Comparison of ENCODE assay signal across 18 cellular contexts in the genomic region with DNA sequence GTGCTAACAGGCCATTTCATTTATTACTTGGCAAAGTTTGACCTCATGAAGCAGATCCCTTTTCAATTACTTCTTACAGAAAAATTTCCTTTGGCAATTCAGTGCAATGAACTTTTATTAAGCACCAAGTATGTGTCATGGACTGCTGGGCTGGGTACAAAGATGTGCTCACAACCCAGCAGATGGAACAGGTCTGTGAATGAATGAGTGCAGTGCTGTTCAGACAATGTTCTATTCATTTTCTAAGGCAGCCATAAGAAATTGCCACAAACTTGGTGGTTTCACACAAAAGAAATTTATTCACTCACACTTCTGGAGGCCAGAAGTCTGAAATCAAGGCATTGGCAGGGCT.
DNase-seq lines count a peak whose midpoint lies in the region; ATAC-seq and TF ChIP-seq lines count a peak whose summit lies in the region.
"Had no signal": no experiment of that assay in that cellular context is flagged by ENCODE, and none has a peak within 500 bp of the region (broad histone marks: within the 10 kb centered on the region; RNA-seq: fewer than 3 reads in every experiment).

No MANE protein-coding gene starts in this region.

- H3K4me3 Mint-ChIP-seq in CD8-positive, alpha-beta memory T cell = no peak overlapping the region
- H3K4me3 Mint-ChIP-seq: CD4-positive, alpha-beta memory T cell; H9 had no signal

- H3K36me3 Mint-ChIP-seq in CD8-positive, alpha-beta memory T cell = no peaks in the 10 kb centered on the region
- H3K36me3 Mint-ChIP-seq: CD4-positive, alpha-beta memory T cell had no signal

- in situ Hi-C loops in SK-MEL-5 (cut with HindIII; ENCODE audit: low pct_unique_long_range_greater_than_20kb, low sequenced_read_pairs) = no loop called here

- POLR2A ChIA-PET in CD8-positive, alpha-beta memory T cell (lab: Charles Lee) = no interaction called here

- no peak for DNase-seq in heart right ventricle
- DNase-seq in cardiac septum (ENCODE audit: low spot score) = no peak
- DNase-seq in SK-MEL-5 (ENCODE audit: low read depth, low spot score) = peak; percentile 27
- no peak for DNase-seq in left ventricle myocardium superior
- DNase-seq in ureter (ENCODE audit: low spot score) = peak; percentile 13
- DNase-seq in NCI-H524 (lab: John Stamatoyannopoulos, UW) = no peak
- no peak for DNase-seq in CD8-positive, alpha-beta memory T cell
- DNase-seq: C1 segment of cervical spinal cord; CD4-positive, alpha-beta memory T cell; DMS 273 treated with DMSO at 0.1 percent for 48 hours; DMS79; EL; GDM1; GM23248; H9 had no signal

- H3K27ac ChIP-seq in heart right ventricle = no peak overlapping the region
- H3K27ac ChIP-seq in CD8-positive, alpha-beta memory T cell (ENCODE audit: low read depth, low read length) = no peak overlapping the region
- H3K27ac ChIP-seq: GM23248 had no signal

- no peaks in the 10 kb centered on the region for H3K4me1 ChIP-seq in heart right ventricle
- H3K4me1 ChIP-seq in CD8-positive, alpha-beta memory T cell (ENCODE audit: insufficient read depth, low read length) = no peaks in the 10 kb centered on the region

- ATAC-seq in heart right ventricle (peak in 5 of 8 donors; percentile 28 to 75 (median 49)), left ventricle myocardium superior (peak; percentile 53), HG03135 (IDR thresholded peaks at IDR 0.05; ENCODE audit: unreplicated experiment) (no peak)
- ATAC-seq: GM12878, HCT116 had no signal

- no peaks in the 10 kb centered on the region for H3K27me3 ChIP-seq in heart right ventricle
- no peaks in the 10 kb centered on the region for H3K27me3 ChIP-seq in CD8-positive, alpha-beta memory T cell (ENCODE audit: insufficient read depth, low read length, poor library complexity, severe bottlenecking)

- intact Hi-C loops in heart right ventricle (cut with DNase I) (no loop called here), cardiac septum (cut with DNase I) (no loop called here), left ventricle myocardium superior (cut with micrococcal nuclease) (no loop called here)

- CTCF ChIA-PET in CD8-positive, alpha-beta memory T cell (lab: Charles Lee) = no interaction called here

- peaks cover 0 to 7% of the 10 kb centered on the region in 2 donors for H3K27me3 Mint-ChIP-seq in CD8-positive, alpha-beta memory T cell

- peaks cover 0 to 13% (median 0%) of the 10 kb centered on the region in 11 donors for H3K9me3 ChIP-seq in heart right ventricle
- H3K9me3 ChIP-seq in CD8-positive, alpha-beta memory T cell (ENCODE audit: low read length) = no peaks in the 10 kb centered on the region

- H3K9me3 Mint-ChIP-seq in CD8-positive, alpha-beta memory T cell = peaks cover 5 to 17% (median 10%) of the 10 kb centered on the region in 5 donors

- no peaks in the 10 kb centered on the region for H3K4me1 Mint-ChIP-seq in CD8-positive, alpha-beta memory T cell
- H3K4me1 Mint-ChIP-seq: CD4-positive, alpha-beta memory T cell; H9 had no signal

- no peaks in the 10 kb centered on the region for H3K36me3 ChIP-seq in heart right ventricle
- no peaks in the 10 kb centered on the region for H3K36me3 ChIP-seq in CD8-positive, alpha-beta memory T cell (ENCODE audit: insufficient read depth, low read length)

- no peak for TF ChIP-seq CTCF in heart right ventricle (IDR thresholded peaks at IDR 0.05)

- H3K4me3 ChIP-seq in heart right ventricle = no peak overlapping the region
- H3K4me3 ChIP-seq in CD8-positive, alpha-beta memory T cell (ENCODE audit: low read length) = no peak overlapping the region
- H3K4me3 ChIP-seq: GM12878, GM23248 had no signal

- H3K27ac Mint-ChIP-seq in CD8-positive, alpha-beta memory T cell = no peak overlapping the region
- H3K27ac Mint-ChIP-seq: CD4-positive, alpha-beta memory T cell; H9 had no signal

Comparison
In these comparisons a context has a peak if more than half of its experiments do, and no peak if none do; other contexts are left out.
1. DNase-seq: peak in SK-MEL-5 (single experiment) and ureter (single experiment); none in heart right ventricle (0 of 2), cardiac septum (single experiment), left ventricle myocardium superior (single experiment), NCI-H524 (0 of 2) and CD8-positive, alpha-beta memory T cell (0 of 5).